Comparison of ENCODE assay signal across 9 cellular contexts in the genomic region with DNA sequence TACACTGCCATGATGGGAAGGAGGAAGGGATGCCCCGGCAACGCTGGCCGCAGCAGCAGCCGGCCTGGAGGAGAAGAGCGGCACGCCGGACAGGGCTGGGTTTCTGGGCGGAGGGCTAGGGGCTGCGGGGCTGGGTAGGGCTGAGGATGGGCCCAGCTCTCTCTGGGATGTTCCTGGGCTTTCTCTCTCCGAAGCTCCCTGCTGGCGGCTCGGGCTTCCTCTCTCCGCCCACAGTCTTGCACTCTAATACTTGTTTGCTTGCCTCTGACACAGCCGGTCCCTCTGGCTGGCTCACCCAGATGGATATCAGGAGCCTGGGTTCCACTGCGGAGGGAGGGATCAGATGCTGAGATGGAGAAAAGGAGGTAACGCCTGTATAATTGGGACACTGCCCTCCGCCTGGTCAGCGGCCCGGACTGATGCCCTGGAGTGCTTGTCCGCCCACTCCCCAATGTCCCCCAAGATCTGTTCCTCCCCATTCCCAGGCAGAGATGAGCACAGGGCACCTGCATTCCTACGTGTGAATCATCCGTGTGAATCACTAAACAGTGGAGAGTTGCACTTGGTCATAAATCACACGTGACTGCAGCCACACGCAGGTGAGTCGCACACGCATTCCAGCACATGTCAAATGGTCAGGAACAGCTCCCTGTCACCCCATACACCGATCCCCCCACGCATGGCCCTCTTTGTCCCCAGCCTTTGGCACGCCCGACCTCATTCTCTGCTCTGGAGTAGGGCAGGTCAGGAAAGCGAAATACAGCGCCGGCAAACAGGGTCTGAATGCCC. TPM values are rescaled to one million over a fixed set of nuclear protein-coding genes. Genes with fewer than 3 reads are reported as not detected.
DNase-seq lines count a peak whose midpoint lies in the region; ATAC-seq and TF ChIP-seq lines count a peak whose summit lies in the region.
"Had no signal": no experiment of that assay in that cellular context is flagged by ENCODE, and none has a peak within 500 bp of the region (broad histone marks: within the 10 kb centered on the region; RNA-seq: fewer than 3 reads in every experiment).

Gene ALOXE3, minus strand, starts transcription at position 535 of the 789 bp plus-strand sequence. Its CDS starts 524 bp downstream, at position 11.

- H3K36me3 Mint-ChIP-seq in CD14-positive monocyte (peaks cover 6 to 10% of the 10 kb centered on the region in 2 donors), nephron (ENCODE audit: low read depth) (no peaks in the 10 kb centered on the region)
- peaks cover 4% of the 10 kb centered on the region for H3K36me3 Mint-ChIP-seq in activated CD4-positive, alpha-beta T cell treated with anti-CD3 and anti-CD28 coated beads, Interleukin-2, amount 10 ng/mL, durations not matched to agents 24 days and 14 days (ENCODE audit: low read depth)

- in situ Hi-C loops in KBM-7 (cut with MboI; ENCODE audit: low pct_unique_long_range_greater_than_20kb, low sequenced_read_pairs), result no loop called here

- peaks cover 0 to 76% (median 0%) of the 10 kb centered on the region in 4 donors for H3K27me3 ChIP-seq in esophagus squamous epithelium

- H3K4me1 Mint-ChIP-seq in CD14-positive monocyte (peaks cover 53% of the 10 kb centered on the region), nephron (peaks cover 31% of the 10 kb centered on the region)
- H3K4me1 Mint-ChIP-seq in activated CD4-positive, alpha-beta T cell treated with anti-CD3 and anti-CD28 coated beads, Interleukin-2, amount 10 ng/mL, durations not matched to agents 24 days and 14 days, result peaks cover 44% of the 10 kb centered on the region

- peak within 1 kb of the TSS; percentile 85 to 91 (median 87) for H3K27ac Mint-ChIP-seq in CD14-positive monocyte
- peak within 1 kb of the TSS; percentile 92 for H3K27ac Mint-ChIP-seq in activated CD4-positive, alpha-beta T cell treated with anti-CD3 and anti-CD28 coated beads, Interleukin-2, amount 10 ng/mL, durations not matched to agents 24 days and 14 days
- peak within 1 kb of the TSS; percentile 50 to 82 (median 78) for H3K27ac Mint-ChIP-seq in nephron

- no peak for DNase-seq in CD14-positive monocyte (ENCODE audit: low spot score)
- peak; percentile 69 for DNase-seq in activated CD4-positive, alpha-beta T cell treated with anti-CD3 and anti-CD28 coated beads, Interleukin-2, amount 10 ng/mL, durations not matched to agents 24 days and 14 days
- no peak for DNase-seq in esophagus squamous epithelium (lab: John Stamatoyannopoulos, UW)
- DNase-seq in KBM-7, result no peak

- intact Hi-C loops in CD14-positive monocyte (cut with micrococcal nuclease) (loop anchor here in 1 of 2 donors (2.0 to 5.0 kb wide), 3 partner anchors 23 to 104 kb away; no protein-coding TSS in a partner anchor), esophagus squamous epithelium (cut with DNase I) (no loop called here)
- intact Hi-C loops in activated CD4-positive, alpha-beta T cell treated with anti-CD3 and anti-CD28 coated beads, Interleukin-2, amount 10 ng/mL, durations not matched to agents 24 days and 14 days (cut with micrococcal nuclease), result loop anchor here (2.0 to 10.0 kb wide), 4 partner anchors 45 to 203 kb away; partner anchors contain the start of genes RNF227 and SLC25A35

- no peaks in the 10 kb centered on the region for H3K9me3 ChIP-seq in esophagus squamous epithelium

- peak within 1 kb of the TSS; percentile 85 to 93 for H3K4me3 Mint-ChIP-seq in CD14-positive monocyte
- H3K4me3 Mint-ChIP-seq in activated CD4-positive, alpha-beta T cell treated with anti-CD3 and anti-CD28 coated beads, Interleukin-2, amount 10 ng/mL, durations not matched to agents 24 days and 14 days, result peak within 1 kb of the TSS; percentile 91
- peak within 1 kb of the TSS; percentile 93 to 98 (median 97) for H3K4me3 Mint-ChIP-seq in nephron

- peaks cover 70 to 91% (median 87%) of the 10 kb centered on the region in 3 donors for H3K27me3 Mint-ChIP-seq in CD14-positive monocyte (ENCODE audit: low read depth in 3 of 3)
- peaks cover 59% of the 10 kb centered on the region for H3K27me3 Mint-ChIP-seq in activated CD4-positive, alpha-beta T cell treated with anti-CD3 and anti-CD28 coated beads, Interleukin-2, amount 10 ng/mL, durations not matched to agents 24 days and 14 days
- peaks cover 91% of the 10 kb centered on the region for H3K27me3 Mint-ChIP-seq in nephron (ENCODE audit: low read depth)

- peaks cover 43 to 57% (median 45%) of the 10 kb centered on the region in 3 donors for H3K4me1 ChIP-seq in esophagus squamous epithelium

- TF ChIP-seq POLR2A in esophagus squamous epithelium (IDR thresholded peaks at IDR 0.05), result no peak

- H3K9me3 Mint-ChIP-seq in CD14-positive monocyte, result peaks cover 0 to 27% (median 17%) of the 10 kb centered on the region in 7 donors
- H3K9me3 Mint-ChIP-seq in activated CD4-positive, alpha-beta T cell treated with anti-CD3 and anti-CD28 coated beads, Interleukin-2, amount 10 ng/mL, durations not matched to agents 24 days and 14 days, result no peaks in the 10 kb centered on the region
- no peaks in the 10 kb centered on the region for H3K9me3 Mint-ChIP-seq in nephron

- ATAC-seq in HG03342 (IDR thresholded peaks at IDR 0.05; ENCODE audit: unreplicated experiment) (peak; percentile 1), HG02852 (IDR thresholded peaks at IDR 0.05; ENCODE audit: unreplicated experiment) (no peak), GM18873 (IDR thresholded peaks at IDR 0.05; ENCODE audit: low FRiP score, unreplicated experiment) (no peak)

- TF ChIP-seq CTCF in CD14-positive monocyte (IDR thresholded peaks at IDR 0.05) (no peak), esophagus squamous epithelium (IDR thresholded peaks at IDR 0.05) (no peak), nephron (IDR thresholded peaks at IDR 0.05; ENCODE audit: unreplicated experiment in 3 of 3) (no peak)

- WGBS in esophagus squamous epithelium, 2 donors, result 0 to 2% methylated on average over 10 to 11 of the region's 33 CpGs

- H3K27ac ChIP-seq in esophagus squamous epithelium, result peak within 1 kb of the TSS; percentile 78 to 96 (median 86)

- no peaks in the 10 kb centered on the region for H3K36me3 ChIP-seq in esophagus squamous epithelium

- peak within 1 kb of the TSS; percentile 43 to 76 (median 60) for H3K4me3 ChIP-seq in esophagus squamous epithelium

RNA-seq across cellular contexts. Expression of gene ALOXE3, which starts in this region (rescaled TPM):
- polyA plus RNA-seq in CD14-positive monocyte, result not detected
- not detected in 2 replicates for total RNA-seq in activated CD4-positive, alpha-beta T cell treated with anti-CD3 and anti-CD28 coated beads, Interleukin-2, amount 10 ng/mL, durations not matched to agents 24 days and 14 days
- 1 to 10 TPM in 2 of 4 donors, under 1 TPM in 1, not detected in 1; 0.30 to 8.8 (median 2.2) TPM for total RNA-seq in esophagus squamous epithelium
- total RNA-seq: SK-MEL-5 had no signal

Comparison
In these comparisons a context has a peak if more than half of its experiments do, and no peak if none do; other contexts are left out.
1. Peak in DNase-seq in activated CD4-positive, alpha-beta T cell treated with anti-CD3 and anti-CD28 coated beads, Interleukin-2, amount 10 ng/mL, durations not matched to agents 24 days and 14 days; RNA of the gene not detected or under 1 TPM.